Comparison of ENCODE assay signal across 22 cellular contexts in genomic region chr7:157521061-157521731, GRCh38.
DNase-seq lines count a peak whose midpoint lies in the region; ATAC-seq and TF ChIP-seq lines count a peak whose summit lies in the region.
"Had no signal": no experiment of that assay in that cellular context is flagged by ENCODE, and none has a peak within 500 bp of the region (broad histone marks: within the 10 kb centered on the region; RNA-seq: fewer than 3 reads in every experiment).

No MANE protein-coding gene starts in this region.

- no peaks in the 10 kb centered on the region for H3K79me2 ChIP-seq in mesendoderm (ENCODE audit: control insufficient read depth, insufficient read depth, low read length)
- H3K79me2 ChIP-seq: hepatocyte had no signal

- no peak overlapping the region for H3K9ac ChIP-seq in mesendoderm (ENCODE audit: low read length)
- H3K9ac ChIP-seq: SK-N-SH had no signal

- no peak overlapping the region for H2BK120ac ChIP-seq in mesendoderm (ENCODE audit: low read depth, low read length)

- peaks cover 4% of the 10 kb centered on the region for H3K27me3 ChIP-seq in RWPE2 (ENCODE audit: insufficient read depth, poor library complexity, severe bottlenecking)
- H3K27me3 ChIP-seq in mesendoderm (ENCODE audit: insufficient read depth, low read length, poor library complexity): no peaks in the 10 kb centered on the region
- H3K27me3 ChIP-seq in suprapubic skin: peaks cover 32% of the 10 kb centered on the region
- H3K27me3 ChIP-seq: adrenal gland, hepatocyte had no signal

- no peaks in the 10 kb centered on the region for H3K9me3 Mint-ChIP-seq in activated naive CD8-positive, alpha-beta T cell treated with anti-CD3 and anti-CD28 coated beads, Interleukin-2, amount 10 ng/mL, durations not matched to agents 7 days and 5 days
- H3K9me3 Mint-ChIP-seq in activated naive CD8-positive, alpha-beta T cell treated with anti-CD3 and anti-CD28 coated beads for 36 hours: no peaks in the 10 kb centered on the region
- H3K9me3 Mint-ChIP-seq: activated CD8-positive, alpha-beta T cell treated with anti-CD3 and anti-CD28 coated beads for 36 hours; activated T-helper 2 cell treated with anti-CD3 and anti-CD28 coated beads, Interferon-gamma antibody, Interleukin-2, Interleukin-4, amounts not matched to agents 10 μg/mL and 5 μg/mL and 100 μg/mL, durations not matched to agents 14 hours and 24 hours and 36 hours had no signal

- H3K4me2 ChIP-seq in mesendoderm (ENCODE audit: low read length): no peak overlapping the region
- H3K4me2 ChIP-seq: GM23338, hepatocyte, SK-N-SH had no signal

- H3K4me3 ChIP-seq in RWPE2 (ENCODE audit: severe bottlenecking): no peak overlapping the region
- no peak overlapping the region for H3K4me3 ChIP-seq in mesendoderm (ENCODE audit: low read length)
- no peak overlapping the region for H3K4me3 ChIP-seq in suprapubic skin
- H3K4me3 ChIP-seq: adrenal gland, GM23338, hepatocyte had no signal

- TF ChIP-seq POLR2A in suprapubic skin (IDR thresholded peaks at IDR 0.05): no peak

- H3K27ac Mint-ChIP-seq in activated naive CD8-positive, alpha-beta T cell treated with anti-CD3 and anti-CD28 coated beads, Interleukin-2, amount 10 ng/mL, durations not matched to agents 7 days and 5 days: no peak overlapping the region
- H3K27ac Mint-ChIP-seq in activated naive CD8-positive, alpha-beta T cell treated with anti-CD3 and anti-CD28 coated beads for 36 hours: no peak overlapping the region
- H3K27ac Mint-ChIP-seq: activated CD8-positive, alpha-beta T cell treated with anti-CD3 and anti-CD28 coated beads for 36 hours; activated T-helper 2 cell treated with anti-CD3 and anti-CD28 coated beads, Interferon-gamma antibody, Interleukin-2, Interleukin-4, amounts not matched to agents 10 μg/mL and 5 μg/mL and 100 μg/mL, durations not matched to agents 14 hours and 24 hours and 36 hours; GM23338 had no signal

- no peak overlapping the region for H3K4ac ChIP-seq in mesendoderm (ENCODE audit: low read depth, low read length)

- ATAC-seq in activated naive CD8-positive, alpha-beta T cell treated with anti-CD3 and anti-CD28 coated beads, Interleukin-2, amount 10 ng/mL, durations not matched to agents 7 days and 5 days (ENCODE audit: low read depth): no peak
- ATAC-seq in RWPE2 (ENCODE audit: low read depth): no peak
- ATAC-seq in HG03045 (IDR thresholded peaks at IDR 0.05; ENCODE audit: unreplicated experiment): no peak
- ATAC-seq: activated CD8-positive, alpha-beta T cell treated with anti-CD3 and anti-CD28 coated beads for 36 hours; GM23338 had no signal

- H2AK5ac ChIP-seq in mesendoderm (ENCODE audit: low read length): no peak overlapping the region

- WGBS in mesendoderm (ENCODE audit: extremely low coverage, insufficient coverage, low lambda C conversion rate): no CpG with 5 or more reads among the region's 28 CpGs
- 92% methylated on average over 17 of the region's 28 CpGs for WGBS in suprapubic skin

- no peaks in the 10 kb centered on the region for H3K4me1 ChIP-seq in RWPE2 (ENCODE audit: insufficient read depth, poor library complexity, severe bottlenecking)
- H3K4me1 ChIP-seq in mesendoderm (ENCODE audit: control insufficient read depth, low read depth, low read length): no peaks in the 10 kb centered on the region
- H3K4me1 ChIP-seq in suprapubic skin: no peaks in the 10 kb centered on the region
- H3K4me1 ChIP-seq: adrenal gland had no signal

- no peak overlapping the region for H4K8ac ChIP-seq in mesendoderm (ENCODE audit: low read depth, low read length)

- H3K4me1 Mint-ChIP-seq in activated naive CD8-positive, alpha-beta T cell treated with anti-CD3 and anti-CD28 coated beads, Interleukin-2, amount 10 ng/mL, durations not matched to agents 7 days and 5 days: no peaks in the 10 kb centered on the region
- H3K4me1 Mint-ChIP-seq in activated naive CD8-positive, alpha-beta T cell treated with anti-CD3 and anti-CD28 coated beads for 36 hours: no peaks in the 10 kb centered on the region
- H3K4me1 Mint-ChIP-seq: GM23338 had no signal

- H2BK15ac ChIP-seq in mesendoderm (replicated peaks; ENCODE audit: low read depth): no peak overlapping the region

- H3K23ac ChIP-seq in mesendoderm (ENCODE audit: low read length): peak overlapping the region; percentile 45

- no peaks in the 10 kb centered on the region for H3K9me3 ChIP-seq in RWPE2 (ENCODE audit: severe bottlenecking)
- H3K9me3 ChIP-seq in suprapubic skin: no peaks in the 10 kb centered on the region
- H3K9me3 ChIP-seq: adrenal gland, neutrophil, SK-N-SH had no signal

- no peaks in the 10 kb centered on the region for H3K36me3 ChIP-seq in RWPE2 (ENCODE audit: low read depth)
- no peaks in the 10 kb centered on the region for H3K36me3 ChIP-seq in mesendoderm (ENCODE audit: control insufficient read depth, insufficient read depth, low read length)
- no peaks in the 10 kb centered on the region for H3K36me3 ChIP-seq in suprapubic skin
- H3K36me3 ChIP-seq: adrenal gland, neutrophil had no signal

- no peak overlapping the region for H4K5ac ChIP-seq in mesendoderm (ENCODE audit: low read length)

- no peak overlapping the region for H3K56ac ChIP-seq in mesendoderm (ENCODE audit: low read length)

- H3K27me3 Mint-ChIP-seq in activated naive CD8-positive, alpha-beta T cell treated with anti-CD3 and anti-CD28 coated beads, Interleukin-2, amount 10 ng/mL, durations not matched to agents 7 days and 5 days: peaks cover 9% of the 10 kb centered on the region
- H3K27me3 Mint-ChIP-seq in activated naive CD8-positive, alpha-beta T cell treated with anti-CD3 and anti-CD28 coated beads for 36 hours: no peaks in the 10 kb centered on the region
- H3K27me3 Mint-ChIP-seq: activated CD8-positive, alpha-beta T cell treated with anti-CD3 and anti-CD28 coated beads for 36 hours had no signal

- H3K27ac ChIP-seq in RWPE2 (ENCODE audit: poor library complexity, severe bottlenecking): no peak overlapping the region
- H3K27ac ChIP-seq in mesendoderm (ENCODE audit: low read depth, low read length): no peak overlapping the region
- no peak overlapping the region for H3K27ac ChIP-seq in suprapubic skin
- H3K27ac ChIP-seq: adrenal gland, hepatocyte, neutrophil had no signal

- H3K4me3 Mint-ChIP-seq in activated naive CD8-positive, alpha-beta T cell treated with anti-CD3 and anti-CD28 coated beads, Interleukin-2, amount 10 ng/mL, durations not matched to agents 7 days and 5 days: no peak overlapping the region
- H3K4me3 Mint-ChIP-seq in activated naive CD8-positive, alpha-beta T cell treated with anti-CD3 and anti-CD28 coated beads for 36 hours: no peak overlapping the region
- H3K4me3 Mint-ChIP-seq: activated CD8-positive, alpha-beta T cell treated with anti-CD3 and anti-CD28 coated beads for 36 hours; GM23338 had no signal

- TF ChIP-seq CTCF in RWPE2 (IDR thresholded peaks at IDR 0.05; ENCODE audit: poor library complexity, severe bottlenecking) (no peak), suprapubic skin (IDR thresholded peaks at IDR 0.05) (no peak)

- no peak for TF ChIP-seq EP300 in suprapubic skin (IDR thresholded peaks at IDR 0.05)

- H3K79me1 ChIP-seq in mesendoderm (ENCODE audit: low read length): no peaks in the 10 kb centered on the region

- DNase-seq in activated naive CD8-positive, alpha-beta T cell treated with anti-CD3 and anti-CD28 coated beads, Interleukin-2, amount 10 ng/mL, durations not matched to agents 7 days and 5 days: peak; percentile 5
- no peak for DNase-seq in activated naive CD8-positive, alpha-beta T cell treated with anti-CD3 and anti-CD28 coated beads for 36 hours
- DNase-seq in RWPE2 (ENCODE audit: low spot score): peak; percentile 37
- no peak for DNase-seq in mesendoderm
- peak; percentile 54 to 74 for DNase-seq in suprapubic skin (ENCODE audit: low spot score in 2 of 2)
- DNase-seq in T-helper 2 cell: no peak
- no peak for DNase-seq in NCI-H2227 (lab: John Stamatoyannopoulos, UW; ENCODE audit: unreplicated experiment)
- DNase-seq: ACHN; activated CD4-positive, CD25-positive, alpha-beta regulatory T cell; activated CD8-positive, alpha-beta T cell treated with anti-CD3 and anti-CD28 coated beads for 36 hours; DMS153; NCI-H1105; NCI-H2081; NCI-H510A; SK-N-SH; stimulated activated CD4-positive, alpha-beta T cell treated with anti-CD3 and anti-CD28 coated beads, Interleukin-15, amount 100 ng/mL, for 24 hours had no signal

- POLR2A ChIA-PET in activated naive CD8-positive, alpha-beta T cell treated with anti-CD3 and anti-CD28 coated beads, Interleukin-2, amount 10 ng/mL, durations not matched to agents 7 days and 5 days (lab: Charles Lee): no interaction called here

- no peak overlapping the region for H2BK5ac ChIP-seq in mesendoderm (ENCODE audit: low read length)

- no peak overlapping the region for H3K18ac ChIP-seq in mesendoderm (ENCODE audit: low read length)

- H3K36me3 Mint-ChIP-seq in activated naive CD8-positive, alpha-beta T cell treated with anti-CD3 and anti-CD28 coated beads, Interleukin-2, amount 10 ng/mL, durations not matched to agents 7 days and 5 days: no peaks in the 10 kb centered on the region
- no peaks in the 10 kb centered on the region for H3K36me3 Mint-ChIP-seq in activated naive CD8-positive, alpha-beta T cell treated with anti-CD3 and anti-CD28 coated beads for 36 hours

Comparison
In these comparisons a context has a peak if more than half of its experiments do, and no peak if none do; other contexts are left out.
1. DNase-seq: peak in activated naive CD8-positive, alpha-beta T cell treated with anti-CD3 and anti-CD28 coated beads, Interleukin-2, amount 10 ng/mL, durations not matched to agents 7 days and 5 days (single experiment), RWPE2 (single experiment) and suprapubic skin (2 of 2); none in activated naive CD8-positive, alpha-beta T cell treated with anti-CD3 and anti-CD28 coated beads for 36 hours (single experiment), mesendoderm (single experiment), T-helper 2 cell (0 of 5) and NCI-H2227 (single experiment).